22 cellular contexts compared by ENCODE assay signal in the genomic region with DNA sequence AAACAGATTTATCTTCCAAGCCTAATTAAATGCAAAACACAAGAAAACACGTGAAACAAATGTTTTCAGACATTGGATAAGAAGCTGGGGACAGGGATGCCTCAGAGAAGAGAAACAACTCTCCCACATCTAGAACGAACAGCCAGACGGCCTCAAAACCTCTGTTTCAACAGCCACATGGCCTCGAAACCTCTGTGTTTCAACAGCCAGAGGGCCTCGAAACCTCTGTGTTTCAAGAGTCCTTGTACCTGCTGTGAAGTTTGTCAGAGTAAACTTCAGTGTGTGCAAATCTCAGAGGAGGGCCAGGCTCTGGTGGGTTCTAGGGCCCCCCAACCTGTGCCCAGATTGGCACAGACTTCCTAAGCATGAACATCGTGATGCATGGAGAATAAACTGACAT.
"Had no signal": no experiment of that assay in that cellular context is flagged by ENCODE, and none has a peak within 500 bp of the region (broad histone marks: within the 10 kb centered on the region; RNA-seq: fewer than 3 reads in every experiment).

No MANE protein-coding gene starts in this region.

- H3K9me3 Mint-ChIP-seq: mesothelial cell of epicardium; naive B cell; naive thymus-derived CD8-positive, alpha-beta T cell had no signal

- H3K4me3 Mint-ChIP-seq: mesothelial cell of epicardium; naive B cell; naive thymus-derived CD8-positive, alpha-beta T cell had no signal

- H3K4me1 Mint-ChIP-seq: mesothelial cell of epicardium had no signal

- H3K27me3 Mint-ChIP-seq: naive B cell; naive thymus-derived CD8-positive, alpha-beta T cell had no signal

- DNase-seq: dermis blood vessel endothelial cell; effector CD4-positive, alpha-beta T cell; effector memory CD4-positive, alpha-beta T cell; esophagus squamous epithelium; foreskin fibroblast; foreskin melanocyte; gastrocnemius medialis; glutamatergic neuron; heart right ventricle; left cardiac atrium; left lung; left ventricle myocardium superior; lower lobe of right lung; mesenchymal stem cell; mucosa of descending colon; naive B cell; naive thymus-derived CD8-positive, alpha-beta T cell had no signal

- H3K4me1 ChIP-seq: esophagus squamous epithelium, gastrocnemius medialis, heart right ventricle, left lung, lower lobe of right lung had no signal

- H3K27ac ChIP-seq: coronary artery, epithelial cell of prostate, esophagus squamous epithelium, gastrocnemius medialis, heart right ventricle, left lung, lower lobe of right lung had no signal

- H3K27ac Mint-ChIP-seq: mesothelial cell of epicardium, naive B cell had no signal

- H3K27me3 ChIP-seq: dorsolateral prefrontal cortex, esophagus squamous epithelium, gastrocnemius medialis, heart right ventricle, left lung had no signal

- H3K9me3 ChIP-seq: esophagus squamous epithelium, gastrocnemius medialis, heart right ventricle, left lung, lower lobe of right lung, mucosa of descending colon had no signal

- ATAC-seq: esophagus mucosa; gastrocnemius medialis; left cardiac atrium; left lung; left ventricle myocardium superior; mucosa of descending colon; naive thymus-derived CD8-positive, alpha-beta T cell had no signal

- H3K4me3 ChIP-seq: coronary artery, esophagus squamous epithelium, gastrocnemius medialis, heart right ventricle, left lung, lower lobe of right lung, mucosa of descending colon had no signal
